Comparison of ENCODE assay signal across 9 cellular contexts in genomic region chr14:50039734-50040400, GRCh38.
DNase-seq lines count a peak whose midpoint lies in the region; ATAC-seq and TF ChIP-seq lines count a peak whose summit lies in the region.
"Had no signal": no experiment of that assay in that cellular context is flagged by ENCODE, and none has a peak within 500 bp of the region (broad histone marks: within the 10 kb centered on the region; RNA-seq: fewer than 3 reads in every experiment).

No MANE protein-coding gene starts in this region.

- DNase-seq in T-helper 2 cell treated with Interferon-gamma antibody and Interleukin-4, amounts not matched to agents 5 μg/mL and 100 μg/mL, for 36 hours (ENCODE audit: low spot score), result no peak
- DNase-seq in T-helper 2 cell, result no peak
- DNase-seq in SW480 (ENCODE audit: low spot score), result peak; percentile 71
- peak; percentile 59 to 69 for DNase-seq in foreskin keratinocyte
- DNase-seq in stimulated activated naive CD8-positive, alpha-beta T cell treated with anti-CD3 and anti-CD28 coated beads, Interleukin-15, Interleukin-2, amounts not matched to agents 100 U/mL and 50 U/mL, for 24 hours, result peak; percentile 39
- no peak for DNase-seq in NCI-H2196 (lab: John Stamatoyannopoulos, UW; ENCODE audit: unreplicated experiment)
- DNase-seq in NCI-H1930 (lab: John Stamatoyannopoulos, UW), result no peak

- H3K4me3 Mint-ChIP-seq in T-helper 2 cell treated with Interferon-gamma antibody and Interleukin-4, amounts not matched to agents 5 μg/mL and 100 μg/mL, for 36 hours, result peak overlapping the region; percentile 85
- H3K4me3 Mint-ChIP-seq: nephron had no signal

- H3K27ac Mint-ChIP-seq in T-helper 2 cell treated with Interferon-gamma antibody and Interleukin-4, amounts not matched to agents 5 μg/mL and 100 μg/mL, for 36 hours, result peak overlapping the region; percentile 97
- H3K27ac Mint-ChIP-seq: nephron had no signal

- H3K27me3 ChIP-seq in foreskin keratinocyte, result no peaks in the 10 kb centered on the region

- no peaks in the 10 kb centered on the region for H3K9me3 Mint-ChIP-seq in T-helper 2 cell treated with Interferon-gamma antibody and Interleukin-4, amounts not matched to agents 5 μg/mL and 100 μg/mL, for 36 hours

- H3K27me3 Mint-ChIP-seq in T-helper 2 cell treated with Interferon-gamma antibody and Interleukin-4, amounts not matched to agents 5 μg/mL and 100 μg/mL, for 36 hours (ENCODE audit: low read depth), result no peaks in the 10 kb centered on the region

- ATAC-seq in foreskin keratinocyte (peak; percentile 5), GM19455 (IDR thresholded peaks at IDR 0.05; ENCODE audit: unreplicated experiment) (no peak)
- ATAC-seq in stimulated activated naive CD8-positive, alpha-beta T cell treated with anti-CD3 and anti-CD28 coated beads, Interleukin-15, Interleukin-2, amounts not matched to agents 100 U/mL and 50 U/mL, for 24 hours, result no peak

- H3K4me1 ChIP-seq in foreskin keratinocyte, result peaks cover 38% of the 10 kb centered on the region

- TF ChIP-seq CTCF in foreskin keratinocyte (conservative IDR thresholded peaks at IDR 0.05), result no peak

- H3K27ac ChIP-seq in foreskin keratinocyte, result peak overlapping the region; percentile 96

- peaks cover 12% of the 10 kb centered on the region for H3K36me3 Mint-ChIP-seq in T-helper 2 cell treated with Interferon-gamma antibody and Interleukin-4, amounts not matched to agents 5 μg/mL and 100 μg/mL, for 36 hours (ENCODE audit: low read depth)

- H3K4me1 Mint-ChIP-seq in T-helper 2 cell treated with Interferon-gamma antibody and Interleukin-4, amounts not matched to agents 5 μg/mL and 100 μg/mL, for 36 hours (ENCODE audit: low read depth), result peaks cover 53% of the 10 kb centered on the region

Comparison
In these comparisons a context has a peak if more than half of its experiments do, and no peak if none do; other contexts are left out.
1. DNase-seq: peak in SW480 (single experiment), foreskin keratinocyte (2 of 2) and stimulated activated naive CD8-positive, alpha-beta T cell treated with anti-CD3 and anti-CD28 coated beads, Interleukin-15, Interleukin-2, amounts not matched to agents 100 U/mL and 50 U/mL, for 24 hours (single experiment); none in T-helper 2 cell treated with Interferon-gamma antibody and Interleukin-4, amounts not matched to agents 5 μg/mL and 100 μg/mL, for 36 hours (single experiment), T-helper 2 cell (0 of 5), NCI-H2196 (single experiment) and NCI-H1930 (0 of 2).